ENCODE assay signal across 25 cellular contexts in the genomic region with DNA sequence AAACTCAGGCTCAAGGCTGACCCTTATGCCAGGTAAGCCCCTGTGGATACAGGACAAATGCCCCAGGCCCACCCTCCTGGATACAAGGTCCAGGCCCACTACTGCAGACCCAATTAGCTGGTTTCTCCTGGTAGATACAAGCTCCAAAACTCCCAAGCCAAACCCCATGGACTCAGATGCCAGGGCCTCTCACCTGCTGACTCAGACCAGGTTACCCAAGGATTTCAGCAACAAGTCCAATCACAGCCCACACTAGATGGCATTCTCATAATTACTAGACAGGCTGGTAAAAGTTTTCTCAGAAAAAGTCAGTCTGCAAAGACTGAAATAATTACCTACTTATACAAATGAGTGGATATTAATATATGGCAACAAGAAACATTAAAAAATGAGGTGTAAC.
"Had no signal": no experiment of that assay in that cellular context is flagged by ENCODE, and none has a peak within 500 bp of the region (broad histone marks: within the 10 kb centered on the region; RNA-seq: fewer than 3 reads in every experiment).

No MANE protein-coding gene starts in this region.

- ATAC-seq: natural killer cell; psoas muscle; right cardiac atrium; stimulated activated memory B cell treated with anti-CD40 and anti-IgM and Interleukin-4, amounts not matched to agents 10 μg/mL and 1 μg/mL and 100 μg/mL, for 72 hours; stimulated activated naive CD8-positive, alpha-beta T cell treated with anti-CD3 and anti-CD28 coated beads, Interleukin-15, amount 100 ng/mL, for 72 hours; stimulated activated naive CD8-positive, alpha-beta T cell treated with anti-CD3 and anti-CD28 coated beads, Interleukin-15, Interleukin-2, amounts not matched to agents 100 U/mL and 50 U/mL, for 24 hours; upper lobe of right lung had no signal

- H3K36me3 ChIP-seq: neural progenitor cell, ovary, right lobe of liver, sigmoid colon, suprapubic skin, tibial artery, transverse colon, upper lobe of right lung, uterus had no signal

- H3K27me3 ChIP-seq: neural progenitor cell, ovary, right lobe of liver, sigmoid colon, suprapubic skin, testis, tibial artery, transverse colon, upper lobe of right lung, uterus had no signal

- H3K9ac ChIP-seq: neural progenitor cell, parathyroid adenoma had no signal

- DNase-seq: natural killer cell; occipital lobe; ovary; psoas muscle; right cardiac atrium; right lobe of liver; sigmoid colon; small intestine; stimulated activated CD4-positive, alpha-beta T cell treated with anti-CD3 and anti-CD28 coated beads, Interleukin-1b, Interleukin-23, amount 100 ng/mL, for 48 hours; stimulated activated CD4-positive, alpha-beta T cell treated with anti-CD3 and anti-CD28 coated beads, Interleukin-4, amount 100 ng/mL, for 1 hour; stimulated activated CD4-positive, alpha-beta T cell treated with anti-CD3 and anti-CD28 coated beads, Interleukin-4, amount 100 ng/mL, for 4 hours; stimulated activated CD8-positive, alpha-beta memory T cell treated with anti-CD3 and anti-CD28 coated beads, Interleukin-4, amount 100 ng/mL, for 48 hours; stimulated activated naive CD4-positive, alpha-beta T cell; stimulated activated naive CD8-positive, alpha-beta T cell treated with anti-CD3 and anti-CD28 coated beads, Interleukin-15, amount 100 ng/mL, for 72 hours; stimulated activated naive CD8-positive, alpha-beta T cell treated with anti-CD3 and anti-CD28 coated beads, Interleukin-15, Interleukin-2, amounts not matched to agents 100 U/mL and 50 U/mL, for 24 hours; substantia nigra; testis; tibial artery; transverse colon; upper lobe of right lung; uterus had no signal

- H3K4me3 ChIP-seq: neural progenitor cell, ovary, psoas muscle, right lobe of liver, sigmoid colon, suprapubic skin, testis, tibial artery, transverse colon, upper lobe of right lung, uterus had no signal

- H3K4me1 ChIP-seq: neural progenitor cell, parathyroid adenoma, psoas muscle, right lobe of liver, sigmoid colon, suprapubic skin, testis, tibial artery, transverse colon, upper lobe of right lung, uterus had no signal

- FAIRE-seq: small intestine had no signal

- H3K9me3 ChIP-seq: ovary, psoas muscle, right lobe of liver, sigmoid colon, suprapubic skin, testis, transverse colon, upper lobe of right lung, uterus had no signal

- H3K27ac ChIP-seq: neural progenitor cell, ovary, parathyroid adenoma, psoas muscle, right lobe of liver, sigmoid colon, suprapubic skin, testis, tibial artery, transverse colon, upper lobe of right lung, uterus had no signal
